In genomic region chr4:140569307-140569638, GRCh38 we compare ENCODE assay signal across 11 cellular contexts. TPM values are rescaled to one million over a fixed set of nuclear protein-coding genes. Genes with fewer than 3 reads are reported as not detected.
DNase-seq lines count a peak whose midpoint lies in the region; ATAC-seq, FAIRE-seq and TF ChIP-seq lines count a peak whose summit lies in the region.
"Had no signal": no experiment of that assay in that cellular context is flagged by ENCODE, and none has a peak within 500 bp of the region (broad histone marks: within the 10 kb centered on the region; RNA-seq: fewer than 3 reads in every experiment).

No MANE protein-coding gene starts in this region.

- H3K27ac ChIP-seq in keratinocyte (ENCODE audit: control insufficient read depth, insufficient read depth, low read length) = no peak overlapping the region

- H4K20me1 ChIP-seq in keratinocyte (ENCODE audit: control insufficient read depth, extremely low read depth, insufficient read depth, low read length) = no peaks in the 10 kb centered on the region

- TF ChIP-seq CTCF in keratinocyte (optimal IDR thresholded peaks at IDR 0.05 in 1 of 3, IDR thresholded peaks at IDR 0.05 in 1 of 3, conservative IDR thresholded peaks at IDR 0.05 in 1 of 3; ENCODE audit: extremely low read depth in 1 of 3, insufficient read depth in 2 of 3, low read length in 3 of 3) = no peak

- peaks cover 27% of the 10 kb centered on the region for H3K9me3 ChIP-seq in adipocyte (ENCODE audit: control insufficient read depth, low read length)
- peaks cover 3% of the 10 kb centered on the region for H3K9me3 ChIP-seq in keratinocyte (ENCODE audit: control insufficient read depth, low read depth, low read length)
- H3K9me3 ChIP-seq in skeletal muscle satellite cell (replicated peaks; ENCODE audit: low read length) = peaks cover 8% of the 10 kb centered on the region

- peak overlapping the region; percentile 47 for H3K4me3 ChIP-seq in H7 (ENCODE audit: insufficient read depth, low read depth, low read length)
- H3K4me3 ChIP-seq in adipocyte (ENCODE audit: low read length) = peak overlapping the region; percentile 77
- peak overlapping the region in 2 of 3 experiments; percentile 36 to 54 for H3K4me3 ChIP-seq in keratinocyte (ENCODE audit: control insufficient read depth in 2 of 3, extremely low read depth in 1 of 3, insufficient read depth in 2 of 3, low read depth in 1 of 3, low read length in 3 of 3)
- H3K4me3 ChIP-seq in skeletal muscle satellite cell (ENCODE audit: low read length) = peak overlapping the region; percentile 66

- no peaks in the 10 kb centered on the region for H3K79me2 ChIP-seq in keratinocyte (ENCODE audit: control insufficient read depth, insufficient read depth, low read length)

- H3K9ac ChIP-seq in adipocyte (ENCODE audit: low read length) (no peak overlapping the region), keratinocyte (ENCODE audit: control insufficient read depth, extremely low read depth, insufficient read depth, low read length) (no peak overlapping the region), skeletal muscle satellite cell (ENCODE audit: low read depth, low read length) (no peak overlapping the region)

- peaks cover 18% of the 10 kb centered on the region for H3K4me1 ChIP-seq in adipocyte (ENCODE audit: control insufficient read depth, insufficient read depth, low read length)
- H3K4me1 ChIP-seq in keratinocyte (ENCODE audit: control insufficient read depth, extremely low read depth, insufficient read depth, low read length) = peaks cover 12% of the 10 kb centered on the region
- peaks cover 14% of the 10 kb centered on the region for H3K4me1 ChIP-seq in skeletal muscle satellite cell (ENCODE audit: control insufficient read depth, insufficient read depth, low read length)

- no peaks in the 10 kb centered on the region for H3K9me1 ChIP-seq in keratinocyte (ENCODE audit: control insufficient read depth, extremely low read depth, insufficient read depth, low read length)

- DNase-seq in H7 (no peak), adipocyte (ENCODE audit: low read depth) (no peak), keratinocyte (ENCODE audit: low read depth, low spot score) (no peak), NCI-H82 (lab: John Stamatoyannopoulos, UW) (no peak), NCI-H2196 (lab: John Stamatoyannopoulos, UW; ENCODE audit: unreplicated experiment) (no peak)
- DNase-seq: midbrain, NCI-H446 had no signal

- H2AFZ ChIP-seq in keratinocyte (ENCODE audit: control insufficient read depth, low read length) = no peak overlapping the region

- no peak for ATAC-seq in HG03175 (IDR thresholded peaks at IDR 0.05; ENCODE audit: unreplicated experiment)
- no peak for ATAC-seq in GM21528 (IDR thresholded peaks at IDR 0.05; ENCODE audit: low FRiP score, unreplicated experiment)

- FAIRE-seq in keratinocyte (lab: Jason Lieb, UNC) = no peak

- dilution Hi-C loops in keratinocyte (cut with MboI; ENCODE audit: extremely low pct_ligation_motif_present, low sequenced_read_pairs) = no loop called here

- H3K27me3 ChIP-seq in H7 (ENCODE audit: control insufficient read depth, insufficient read depth, low read length) (peaks cover 49% of the 10 kb centered on the region), adipocyte (replicated peaks; ENCODE audit: control insufficient read depth, insufficient read depth, low read length) (peaks cover 56% of the 10 kb centered on the region), keratinocyte (ENCODE audit: control insufficient read depth, extremely low read depth, insufficient read depth, low read length) (peaks cover 74% of the 10 kb centered on the region), skeletal muscle satellite cell (ENCODE audit: control insufficient read depth, insufficient read depth, low read length) (peaks cover 86% of the 10 kb centered on the region)

- H3K36me3 ChIP-seq in H7 (replicated peaks; ENCODE audit: control insufficient read depth, insufficient read depth, low read length) (no peaks in the 10 kb centered on the region), adipocyte (ENCODE audit: control insufficient read depth, insufficient read depth, low read length, severe bottlenecking) (no peaks in the 10 kb centered on the region), keratinocyte (ENCODE audit: control insufficient read depth in 2 of 2, extremely low read depth in 1 of 2, insufficient read depth in 2 of 2, low read length in 2 of 2) (no peaks in the 10 kb centered on the region), skeletal muscle satellite cell (ENCODE audit: insufficient read depth, low read length) (no peaks in the 10 kb centered on the region)

- H3K4me2 ChIP-seq in keratinocyte (ENCODE audit: control insufficient read depth, extremely low read depth, insufficient read depth, low read depth, low read length) (peak overlapping the region; percentile 86), skeletal muscle satellite cell (ENCODE audit: low read length) (peak overlapping the region; percentile 89)

RNA-seq across cellular contexts. Expression of gene UCP1, which starts 0.5 kb away (rescaled TPM):
- 0.07 TPM in 1 of 2 replicates, not detected in the other for total RNA-seq in H7 (2014; rRNA removed; shearing (Covaris generic))
- not detected in 3 replicates for polyA plus RNA-seq in keratinocyte
- not detected for polyA plus RNA-seq in keratinocyte (2011; ENCODE audit: low read depth)
- polyA plus RNA-seq in keratinocyte (2011; cell fraction: cytosol; rRNA removed) = not detected in 2 replicates
- polyA plus RNA-seq in keratinocyte (2011; cell fraction: nucleus; rRNA removed) = not detected in 2 replicates
- not detected in 2 replicates for polyA plus RNA-seq in keratinocyte (2012; ENCODE audit: low replicate concordance)
- not detected in 3 replicates for polyA minus RNA-seq in keratinocyte
- not detected for polyA minus RNA-seq in keratinocyte (2011; cell fraction: cytosol; rRNA and poly(A)+ RNA removed)
- not detected in 2 replicates for polyA minus RNA-seq in keratinocyte (2011; cell fraction: nucleus; rRNA and poly(A)+ RNA removed)
- not detected in 2 replicates for total RNA-seq in skeletal muscle satellite cell (2012; rRNA removed)
- total RNA-seq: cerebellum had no signal

RNA-seq across cellular contexts. Expression of gene ELMOD2, which starts 45.3 kb away (rescaled TPM):
- total RNA-seq in H7 (2014; rRNA removed; shearing (Covaris generic)) = 24.8 and 27.1 TPM in 2 replicates
- 11.8 to 21.9 TPM (median 15.1 TPM) in 3 replicates for polyA plus RNA-seq in keratinocyte
- polyA plus RNA-seq in keratinocyte (2011; ENCODE audit: low read depth) = 57.9 TPM
- polyA plus RNA-seq in keratinocyte (2011; cell fraction: cytosol; rRNA removed) = 6.1 and 13.9 TPM in 2 replicates
- polyA plus RNA-seq in keratinocyte (2011; cell fraction: nucleus; rRNA removed) = 22.5 and 43.6 TPM in 2 replicates
- 10.3 and 11.5 TPM in 2 replicates for polyA plus RNA-seq in keratinocyte (2012; ENCODE audit: low replicate concordance)
- polyA minus RNA-seq in keratinocyte = 2.2 to 11.4 TPM (median 6.5 TPM) in 3 replicates
- 14.0 TPM for polyA minus RNA-seq in keratinocyte (2011; cell fraction: cytosol; rRNA and poly(A)+ RNA removed)
- polyA minus RNA-seq in keratinocyte (2011; cell fraction: nucleus; rRNA and poly(A)+ RNA removed) = 21.6 and 30.2 TPM in 2 replicates
- 27.1 and 27.7 TPM in 2 replicates for total RNA-seq in skeletal muscle satellite cell (2012; rRNA removed)
